Comparison of ENCODE assay signal across 9 cellular contexts in genomic region chr18:79460445-79461300, GRCh38.
DNase-seq lines count a peak whose midpoint lies in the region; ATAC-seq and TF ChIP-seq lines count a peak whose summit lies in the region.
"Had no signal": no experiment of that assay in that cellular context is flagged by ENCODE, and none has a peak within 500 bp of the region (broad histone marks: within the 10 kb centered on the region; RNA-seq: fewer than 3 reads in every experiment).

No MANE protein-coding gene starts in this region.

- H3K9me3 ChIP-seq in Peyer's patch: no peaks in the 10 kb centered on the region

- peak overlapping the region; percentile 77 for H3K27ac Mint-ChIP-seq in activated CD4-positive, alpha-beta T cell treated with anti-CD3 and anti-CD28 coated beads, Interleukin-2, amount 10 ng/mL, durations not matched to agents 24 days and 14 days
- peak overlapping the region; percentile 42 to 94 for H3K27ac Mint-ChIP-seq in stimulated activated naive CD8-positive, alpha-beta T cell treated with anti-CD3 and anti-CD28 coated beads, Interleukin-15, amount 100 ng/mL, for 72 hours

- peaks cover 6% of the 10 kb centered on the region for H3K4me1 Mint-ChIP-seq in activated CD4-positive, alpha-beta T cell treated with anti-CD3 and anti-CD28 coated beads, Interleukin-2, amount 10 ng/mL, durations not matched to agents 24 days and 14 days
- peaks cover 52% of the 10 kb centered on the region for H3K4me1 Mint-ChIP-seq in stimulated activated naive CD8-positive, alpha-beta T cell treated with anti-CD3 and anti-CD28 coated beads, Interleukin-15, amount 100 ng/mL, for 72 hours

- H3K4me3 ChIP-seq in Peyer's patch: peak overlapping the region in 1 of 4 donors; percentile 15

- no peaks in the 10 kb centered on the region for H3K27me3 ChIP-seq in Peyer's patch

- intact Hi-C loops in activated CD4-positive, alpha-beta T cell treated with anti-CD3 and anti-CD28 coated beads, Interleukin-2, amount 10 ng/mL, durations not matched to agents 24 days and 14 days (cut with micrococcal nuclease): no loop called here

- TF ChIP-seq POLR2A in Peyer's patch (IDR thresholded peaks at IDR 0.05): no peak

- peak; percentile 82 for ATAC-seq in HG02852 (IDR thresholded peaks at IDR 0.05; ENCODE audit: unreplicated experiment)
- peak; percentile 13 for ATAC-seq in stimulated activated naive CD8-positive, alpha-beta T cell treated with anti-CD3 and anti-CD28 coated beads, Interleukin-15, amount 100 ng/mL, for 72 hours

- H3K4me3 Mint-ChIP-seq in activated CD4-positive, alpha-beta T cell treated with anti-CD3 and anti-CD28 coated beads, Interleukin-2, amount 10 ng/mL, durations not matched to agents 24 days and 14 days: no peak overlapping the region
- no peak overlapping the region for H3K4me3 Mint-ChIP-seq in stimulated activated naive CD8-positive, alpha-beta T cell treated with anti-CD3 and anti-CD28 coated beads, Interleukin-15, amount 100 ng/mL, for 72 hours

- H3K27me3 Mint-ChIP-seq in activated CD4-positive, alpha-beta T cell treated with anti-CD3 and anti-CD28 coated beads, Interleukin-2, amount 10 ng/mL, durations not matched to agents 24 days and 14 days: no peaks in the 10 kb centered on the region
- H3K27me3 Mint-ChIP-seq in stimulated activated naive CD8-positive, alpha-beta T cell treated with anti-CD3 and anti-CD28 coated beads, Interleukin-15, amount 100 ng/mL, for 72 hours: no peaks in the 10 kb centered on the region

- peaks cover 38% of the 10 kb centered on the region for H3K36me3 Mint-ChIP-seq in activated CD4-positive, alpha-beta T cell treated with anti-CD3 and anti-CD28 coated beads, Interleukin-2, amount 10 ng/mL, durations not matched to agents 24 days and 14 days (ENCODE audit: low read depth)

- no peaks in the 10 kb centered on the region for H3K9me3 Mint-ChIP-seq in activated CD4-positive, alpha-beta T cell treated with anti-CD3 and anti-CD28 coated beads, Interleukin-2, amount 10 ng/mL, durations not matched to agents 24 days and 14 days
- no peaks in the 10 kb centered on the region for H3K9me3 Mint-ChIP-seq in stimulated activated naive CD8-positive, alpha-beta T cell treated with anti-CD3 and anti-CD28 coated beads, Interleukin-15, amount 100 ng/mL, for 72 hours

- no peak for DNase-seq in activated CD4-positive, alpha-beta T cell treated with anti-CD3 and anti-CD28 coated beads, Interleukin-2, amount 10 ng/mL, durations not matched to agents 24 days and 14 days
- no peak for DNase-seq in activated CD4-positive, alpha-beta T cell treated with anti-CD3 and anti-CD28 coated beads for 1 hour
- peak in 2 of 3 donors; percentile 73 to 76 for DNase-seq in Peyer's patch
- no peak for DNase-seq in stimulated activated naive CD8-positive, alpha-beta T cell treated with anti-CD3 and anti-CD28 coated beads, Interleukin-15, amount 100 ng/mL, for 72 hours
- no peak for DNase-seq in stimulated activated CD4-positive, alpha-beta T cell treated with anti-CD3 and anti-CD28 coated beads, Interleukin-2, amount 100 ng/mL, for 24 hours
- DNase-seq in amygdala (lab: John Stamatoyannopoulos, UW): no peak
- DNase-seq in stimulated activated naive CD4-positive, alpha-beta T cell treated with Interleukin-2 at 50 U/mL for 16 hours (lab: John Stamatoyannopoulos, UW): no peak
- DNase-seq: activated CD8-positive, alpha-beta memory T cell treated with anti-CD3 and anti-CD28 coated beads, Interleukin-2, amount 50 U/mL, for 4 hours had no signal

- no peak for TF ChIP-seq CTCF in Peyer's patch (IDR thresholded peaks at IDR 0.05)

- peak overlapping the region in 2 of 4 donors; percentile 63 to 87 for H3K27ac ChIP-seq in Peyer's patch

- peaks cover 0 to 27% (median 17%) of the 10 kb centered on the region in 4 donors for H3K4me1 ChIP-seq in Peyer's patch

- no peaks in the 10 kb centered on the region for H3K36me3 ChIP-seq in Peyer's patch

Comparison
In these comparisons a context has a peak if more than half of its experiments do, and no peak if none do; other contexts are left out.
1. DNase-seq: peak in Peyer's patch (2 of 3); none in activated CD4-positive, alpha-beta T cell treated with anti-CD3 and anti-CD28 coated beads, Interleukin-2, amount 10 ng/mL, durations not matched to agents 24 days and 14 days (single experiment), activated CD4-positive, alpha-beta T cell treated with anti-CD3 and anti-CD28 coated beads for 1 hour (single experiment), stimulated activated naive CD8-positive, alpha-beta T cell treated with anti-CD3 and anti-CD28 coated beads, Interleukin-15, amount 100 ng/mL, for 72 hours (0 of 2), stimulated activated CD4-positive, alpha-beta T cell treated with anti-CD3 and anti-CD28 coated beads, Interleukin-2, amount 100 ng/mL, for 24 hours (0 of 2), amygdala (0 of 56) and stimulated activated naive CD4-positive, alpha-beta T cell treated with Interleukin-2 at 50 U/mL for 16 hours (single experiment).